6 cellular contexts compared by ENCODE assay signal in genomic region chr5:6049662-6050061, GRCh38.
"Had no signal": no experiment of that assay in that cellular context is flagged by ENCODE, and none has a peak within 500 bp of the region (broad histone marks: within the 10 kb centered on the region; RNA-seq: fewer than 3 reads in every experiment).

No MANE protein-coding gene starts in this region.

- H3K9ac ChIP-seq: KMS-11 had no signal

- FAIRE-seq: HTR-8/SVneo had no signal

- H3K27ac ChIP-seq: HL-60, KMS-11 had no signal

- H3K4me2 ChIP-seq: KMS-11 had no signal

- DNase-seq: IMR-90, KBM-7, KG1 had no signal
